ENCODE assay signal across 1 cellular context in the genomic region with DNA sequence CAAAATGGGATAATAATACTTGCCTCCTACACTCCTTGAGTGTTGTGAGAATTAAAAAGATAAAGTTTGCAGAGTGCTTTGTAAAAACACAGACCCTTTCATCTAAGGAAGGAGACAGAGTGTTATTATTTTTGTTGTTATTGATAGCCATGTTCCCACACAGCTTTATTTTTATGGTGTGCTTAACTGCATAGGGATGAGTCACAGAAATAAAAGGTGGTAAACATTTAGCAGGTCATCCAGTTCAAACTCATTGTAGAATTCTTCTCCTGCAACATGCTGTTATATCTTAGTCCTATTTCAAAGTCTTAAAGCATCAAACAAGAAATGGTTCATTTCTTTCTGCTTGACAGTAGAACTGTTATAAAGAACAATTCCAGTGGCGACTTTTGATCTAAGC.
TF ChIP-seq lines count a peak whose summit lies in the region.

No MANE protein-coding gene starts in this region.

TF ChIP-seq in endothelial cell of umbilical vein, 7 proteins besides CTCF, POLR2A, EP300 and RAD21:
- TF ChIP-seq EZH2 (IDR thresholded peaks at IDR 0.05; ENCODE audit: borderline replicate concordance, low read depth, low read length, severe bottlenecking) (no peak), JUN (IDR thresholded peaks at IDR 0.05; ENCODE audit: borderline replicate concordance, insufficient read depth, insufficient read length, low read depth) (no peak), GATA2 (IDR thresholded peaks at IDR 0.05; ENCODE audit: insufficient read depth, insufficient read length, low read depth, low read length) (no peak), POLR2AphosphoS5 (IDR thresholded peaks at IDR 0.05; ENCODE audit: insufficient read depth, low read depth, low read length) (no peak), MYC (IDR thresholded peaks at IDR 0.05; ENCODE audit: low read depth, low read length) (no peak), FOS (IDR thresholded peaks at IDR 0.05; ENCODE audit: borderline replicate concordance, insufficient read depth, low read length) (no peak)
- TF ChIP-seq, protein P1, sequence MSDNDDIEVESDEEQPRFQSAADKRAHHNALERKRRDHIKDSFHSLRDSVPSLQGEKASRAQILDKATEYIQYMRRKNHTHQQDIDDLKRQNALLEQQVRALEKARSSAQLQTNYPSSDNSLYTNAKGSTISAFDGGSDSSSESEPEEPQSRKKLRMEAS (IDR thresholded peaks at IDR 0.05; ENCODE audit: insufficient read depth, insufficient read length): no peak
